ENCODE assay signal across 17 cellular contexts in the genomic region with DNA sequence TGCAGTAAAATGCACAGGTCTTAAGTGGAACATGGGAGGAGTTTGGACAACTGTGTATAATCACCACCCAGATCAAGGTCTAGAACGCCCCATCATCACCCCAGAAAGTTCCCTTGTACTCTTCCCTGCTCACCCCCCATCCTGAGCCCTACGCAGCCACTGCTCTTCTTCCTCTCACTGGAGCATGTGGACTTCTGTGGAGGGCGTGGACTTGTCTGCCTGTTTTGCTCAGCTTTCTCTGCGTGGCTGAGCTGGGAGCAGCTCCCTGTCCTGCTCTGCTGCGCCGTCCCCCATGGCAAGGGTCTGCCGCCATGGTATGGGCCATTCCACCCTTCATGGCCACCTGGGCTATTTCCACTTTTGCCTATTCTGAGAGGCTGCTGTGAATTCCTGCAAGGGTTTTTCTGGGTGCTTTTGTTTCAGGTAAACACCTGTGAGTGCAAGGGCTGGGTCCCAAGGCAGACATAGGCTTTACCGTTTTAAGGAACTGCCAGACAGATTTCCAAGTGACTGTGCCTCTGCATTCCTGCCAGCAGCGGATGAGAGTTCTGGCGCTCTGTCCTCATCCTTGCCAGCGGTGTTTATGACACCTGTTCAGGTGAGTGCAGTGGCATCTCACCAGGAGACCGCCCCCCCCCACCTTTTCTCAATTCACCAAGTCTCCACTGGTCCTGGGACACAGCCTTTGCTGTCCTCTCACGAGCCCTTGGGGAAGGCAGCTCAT. TPM values are rescaled to one million over a fixed set of nuclear protein-coding genes. Genes with fewer than 3 reads are reported as not detected.
DNase-seq lines count a peak whose midpoint lies in the region; ATAC-seq and TF ChIP-seq lines count a peak whose summit lies in the region.
"Had no signal": no experiment of that assay in that cellular context is flagged by ENCODE, and none has a peak within 500 bp of the region (broad histone marks: within the 10 kb centered on the region; RNA-seq: fewer than 3 reads in every experiment).

No MANE protein-coding gene starts in this region.

- TF ChIP-seq POLR2A in right lobe of liver (IDR thresholded peaks at IDR 0.05) = no peak
- TF ChIP-seq POLR2A in sigmoid colon (IDR thresholded peaks at IDR 0.05) = no peak

- H3K27me3 ChIP-seq in dorsolateral prefrontal cortex (peaks cover 0 to 36% (median 0%) of the 10 kb centered on the region in 45 donors), right lobe of liver (no peaks in the 10 kb centered on the region), sigmoid colon (no peaks in the 10 kb centered on the region)

- TF ChIP-seq EP300 in sigmoid colon (IDR thresholded peaks at IDR 0.05) = no peak

- no peak for DNase-seq in dorsolateral prefrontal cortex
- peak in 1 of 3 donors; percentile 40 for DNase-seq in right lobe of liver
- peak; percentile 60 for DNase-seq in sigmoid colon
- no peak for DNase-seq in NK-92 treated with Interleukin-12 subunit alpha and Interleukin-12 subunit beta, amount 100 ng/mL, for 24 hours (lab: John Stamatoyannopoulos, UW)
- DNase-seq in AML-193 (lab: John Stamatoyannopoulos, UW) = no peak
- no peak for DNase-seq in HFFc6
- no peak for DNase-seq in LoVo (ENCODE audit: low spot score)
- DNase-seq: CD8-positive, alpha-beta memory T cell; Karpas-422; NCI-H2029; NCI-H2171 treated with DMSO at 0.1 percent for 48 hours; NCI-H510A; NCI-H82; SIG-M5 had no signal

- 81% methylated on average over 10 of the region's 13 CpGs for WGBS in right lobe of liver (ENCODE audit: insufficient coverage, low coverage, low lambda C conversion rate, missing lambda C conversion rate)
- WGBS in sigmoid colon, 2 donors = 47 to 72% methylated on average over 13 of the region's 13 CpGs

- H3K36me3 Mint-ChIP-seq in HFFc6 (ENCODE audit: low read depth) = no peaks in the 10 kb centered on the region
- H3K36me3 Mint-ChIP-seq: CD8-positive, alpha-beta memory T cell had no signal

- peaks cover 11% of the 10 kb centered on the region; the same call in 1 of the 2 replicates for H3K4me1 Mint-ChIP-seq in HFFc6 (ENCODE audit: low read depth)
- H3K4me1 Mint-ChIP-seq: CD8-positive, alpha-beta memory T cell had no signal

- H3K4me3 Mint-ChIP-seq in HFFc6 = no peak overlapping the region
- H3K4me3 Mint-ChIP-seq: CD8-positive, alpha-beta memory T cell; GM23338 had no signal

- H3K9me3 Mint-ChIP-seq in HFFc6 = no peaks in the 10 kb centered on the region
- H3K9me3 Mint-ChIP-seq: GM23338 had no signal

- H3K27ac Mint-ChIP-seq in HFFc6 = no peak overlapping the region
- H3K27ac Mint-ChIP-seq: CD8-positive, alpha-beta memory T cell; GM23338 had no signal

- H3K27me3 Mint-ChIP-seq in HFFc6 (ENCODE audit: insufficient read depth) = peaks cover 45% of the 10 kb centered on the region

- TF ChIP-seq CTCF in dorsolateral prefrontal cortex (IDR thresholded peaks at IDR 0.05 in 54 of 56, conservative IDR thresholded peaks at IDR 0.05 in 2 of 56; ENCODE audit: low read depth in 1 of 56, partially characterized antibody in 56 of 56) (no peak), right lobe of liver (IDR thresholded peaks at IDR 0.05) (no peak), sigmoid colon (IDR thresholded peaks at IDR 0.05) (no peak), HFFc6 (IDR thresholded peaks at IDR 0.05) (no peak)

- H3K36me3 ChIP-seq in right lobe of liver (no peaks in the 10 kb centered on the region), sigmoid colon (no peaks in the 10 kb centered on the region)

- H3K9me3 ChIP-seq in right lobe of liver (no peaks in the 10 kb centered on the region), sigmoid colon (no peaks in the 10 kb centered on the region)

- ATAC-seq in right lobe of liver = no peak
- ATAC-seq: GM23338 had no signal

- H3K4me1 ChIP-seq in right lobe of liver (peaks cover 0 to 49% (median 16%) of the 10 kb centered on the region in 4 donors), sigmoid colon (peaks cover 0 to 54% (median 43%) of the 10 kb centered on the region in 4 donors)

- intact Hi-C loops in dorsolateral prefrontal cortex (cut with DNase I) (loop anchor here in 1 of 2 donors (5.0 kb wide), 1 partner anchor 43 kb away; no protein-coding TSS in a partner anchor), right lobe of liver (cut with DNase I) (no loop called here), sigmoid colon (cut with DNase I) (loop anchor here (5.0 kb wide), 1 partner anchor 193 kb away; no protein-coding TSS in a partner anchor)

- peak overlapping the region in 37 of 59 donors; percentile 23 to 93 (median 84) for H3K27ac ChIP-seq in dorsolateral prefrontal cortex
- H3K27ac ChIP-seq in right lobe of liver = peak overlapping the region in 2 of 3 donors; percentile 7 to 47
- peak overlapping the region in 3 of 4 donors; percentile 48 to 79 (median 75) for H3K27ac ChIP-seq in sigmoid colon

- H3K4me3 ChIP-seq in dorsolateral prefrontal cortex (no peak overlapping the region), right lobe of liver (no peak overlapping the region), sigmoid colon (no peak overlapping the region)
- H3K4me3 ChIP-seq: GM23338 had no signal

RNA-seq across cellular contexts. Expression of a gene that starts 19.7 kb away (rescaled TPM):
- total RNA-seq in dorsolateral prefrontal cortex = 10 to 100 TPM in 6 of 120 experiments, 1 to 10 TPM in 83, under 1 TPM in 24, not detected in 7; 0.16 to 13.1 (median 2.9) TPM
- total RNA-seq in right lobe of liver = 1,000 to 10,000 TPM in 2 of 6 experiments, 100 to 1,000 TPM in 4; 187 to 1,757 (median 778) TPM
- total RNA-seq in sigmoid colon = 1 to 10 TPM in 1 of 4 donors, under 1 TPM in 3; 0.33 to 7.5 (median 0.48) TPM
- polyA plus RNA-seq in sigmoid colon = 100 to 1,000 TPM in 1 of 3 donors, 10 to 100 TPM in 2; 40.4 to 334 (median 85.9) TPM
- total RNA-seq in HFFc6 (2021; fragmentation: NEBNext Ultra II Directional; extraction: Animal tissue kit (Norgen Biotek cat#: 25700)) = not detected
- total RNA-seq: CD8-positive, alpha-beta memory T cell; GM23338 had no signal
- polyA plus RNA-seq: AG04450; BJ; CD8-positive, alpha-beta memory T cell; GM23338 had no signal

RNA-seq across cellular contexts. Expression of a gene that starts 39.6 kb away (rescaled TPM):
- total RNA-seq in dorsolateral prefrontal cortex (1 to 10 TPM in 11 of 120 experiments, under 1 TPM in 22, not detected in 87; 0.20 to 2.4 (median 0.79) TPM), right lobe of liver (under 1 TPM in 4 of 6 experiments, not detected in 2; 0.14 to 0.75 (median 0.36) TPM), sigmoid colon (under 1 TPM in 2 of 4 donors, not detected in 2; 0.36 to 0.49 TPM)
- 10 to 100 TPM in 1 of 3 donors, 1 to 10 TPM in 2; 1.2 to 17.2 (median 5.3) TPM for polyA plus RNA-seq in sigmoid colon
- not detected for total RNA-seq in HFFc6 (2021; fragmentation: NEBNext Ultra II Directional; extraction: Animal tissue kit (Norgen Biotek cat#: 25700))
- total RNA-seq: GM23338 had no signal
- polyA plus RNA-seq: AG04450, BJ, GM23338 had no signal

RNA-seq across cellular contexts. Expression of a gene that starts 55.7 kb away (rescaled TPM):
- total RNA-seq in dorsolateral prefrontal cortex (under 1 TPM in 1 of 120 experiments, not detected in 119; 0.13 TPM), right lobe of liver (under 1 TPM in 4 of 6 experiments, not detected in 2; 0.09 to 0.50 (median 0.33) TPM), sigmoid colon (under 1 TPM in 1 of 4 donors, not detected in 3; 0.36 TPM)
- not detected for polyA plus RNA-seq in sigmoid colon
- total RNA-seq in HFFc6 (2021; fragmentation: NEBNext Ultra II Directional; extraction: Animal tissue kit (Norgen Biotek cat#: 25700)) = not detected
- total RNA-seq: CD8-positive, alpha-beta memory T cell had no signal
- polyA plus RNA-seq: AG04450; BJ; CD8-positive, alpha-beta memory T cell had no signal

Comparison
In these comparisons a context has a peak if more than half of its experiments do, and no peak if none do; other contexts are left out.
1. H3K27ac ChIP-seq: peak in every context shown above with its lines; median percentile 84 in dorsolateral prefrontal cortex; 75 in sigmoid colon; 27 in right lobe of liver.
2. RNA of a gene that starts 19.7 kb away (total RNA-seq): 187 to 1,757 TPM in right lobe of liver; 0.16 to 13.1 TPM in dorsolateral prefrontal cortex, 0.33 to 7.5 TPM in sigmoid colon and not detected in HFFc6; every median in the first group is over 10 times any median in the second.